ENCODE assay signal across 9 cellular contexts in the genomic region with DNA sequence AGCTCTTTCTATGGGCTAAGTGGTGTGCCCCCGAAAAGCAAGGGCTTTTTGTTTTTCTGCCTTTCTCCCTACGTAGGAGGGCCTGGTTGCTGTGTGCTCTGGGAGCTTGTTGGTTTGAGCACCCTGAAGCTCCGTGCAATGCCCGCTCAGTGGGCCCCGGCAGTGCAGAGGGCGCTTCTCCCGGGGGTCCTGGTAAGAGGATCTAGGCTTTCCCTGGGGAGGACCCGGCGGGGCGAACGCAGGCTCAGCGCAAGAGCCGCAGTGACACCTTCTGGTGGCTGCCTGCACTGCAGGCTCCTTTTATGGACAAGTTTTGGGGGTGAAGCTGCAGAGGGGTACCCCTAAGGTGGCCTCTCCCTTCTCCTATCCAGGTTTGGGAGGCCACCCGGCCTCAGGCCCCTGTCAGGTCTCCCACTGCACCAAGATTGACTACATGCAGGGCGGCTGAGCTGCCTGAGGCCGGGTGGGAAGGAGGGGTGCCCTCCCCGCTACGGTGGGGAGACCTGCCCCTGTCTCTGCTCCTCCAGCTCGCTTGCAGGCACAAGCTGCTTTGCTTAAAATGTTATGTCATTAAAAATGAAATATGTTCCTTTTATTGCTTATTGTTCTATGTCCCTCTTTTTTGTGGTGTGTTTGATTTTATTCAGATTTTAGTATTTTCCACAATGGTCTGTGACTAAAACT.
DNase-seq lines count a peak whose midpoint lies in the region; ATAC-seq and TF ChIP-seq lines count a peak whose summit lies in the region.
"Had no signal": no experiment of that assay in that cellular context is flagged by ENCODE, and none has a peak within 500 bp of the region (broad histone marks: within the 10 kb centered on the region; RNA-seq: fewer than 3 reads in every experiment).

No MANE protein-coding gene starts in this region.

- no peaks in the 10 kb centered on the region for H3K36me3 Mint-ChIP-seq in stimulated activated memory B cell treated with anti-CD40 and anti-IgM and Interleukin-4, amounts not matched to agents 10 μg/mL and 1 μg/mL and 100 μg/mL, for 72 hours
- H3K36me3 Mint-ChIP-seq: naive B cell had no signal

- H3K9me3 Mint-ChIP-seq in stimulated activated memory B cell treated with anti-CD40 and anti-IgM and Interleukin-4, amounts not matched to agents 10 μg/mL and 1 μg/mL and 100 μg/mL, for 72 hours = peaks cover 2% of the 10 kb centered on the region

- H3K27ac Mint-ChIP-seq in stimulated activated memory B cell treated with anti-CD40 and anti-IgM and Interleukin-4, amounts not matched to agents 10 μg/mL and 1 μg/mL and 100 μg/mL, for 72 hours = no peak overlapping the region
- H3K27ac Mint-ChIP-seq: naive B cell had no signal

- H3K4me2 ChIP-seq in osteoblast (ENCODE audit: insufficient read depth, low read length) = no peak overlapping the region

- no peaks in the 10 kb centered on the region for H3K27me3 Mint-ChIP-seq in stimulated activated memory B cell treated with anti-CD40 and anti-IgM and Interleukin-4, amounts not matched to agents 10 μg/mL and 1 μg/mL and 100 μg/mL, for 72 hours

- H3K4me3 ChIP-seq in HUES64 (ENCODE audit: low read length) = peak overlapping the region; percentile 30; the same call in 1 of the 2 replicates
- peak overlapping the region in 45 of 59 donors; percentile 8 to 58 (median 37) for H3K4me3 ChIP-seq in dorsolateral prefrontal cortex
- H3K4me3 ChIP-seq in osteoblast (ENCODE audit: insufficient read depth, low read length) = no peak overlapping the region

- H3K27me3 ChIP-seq in HUES64 (ENCODE audit: insufficient read depth, low read length) (no peaks in the 10 kb centered on the region), dorsolateral prefrontal cortex (no peaks in the 10 kb centered on the region), osteoblast (ENCODE audit: insufficient read depth, low read length) (no peaks in the 10 kb centered on the region)

- ATAC-seq in HG02759 (IDR thresholded peaks at IDR 0.05; ENCODE audit: unreplicated experiment) (no peak), HG02840 (IDR thresholded peaks at IDR 0.05; ENCODE audit: low FRiP score, unreplicated experiment) (no peak), HG03139 (IDR thresholded peaks at IDR 0.05; ENCODE audit: unreplicated experiment) (no peak)
- no peak for ATAC-seq in stimulated activated memory B cell treated with anti-CD40 and anti-IgM and Interleukin-4, amounts not matched to agents 10 μg/mL and 1 μg/mL and 100 μg/mL, for 72 hours

- H3K9me3 ChIP-seq in HUES64 (ENCODE audit: insufficient read depth, low read depth, low read length) (no peaks in the 10 kb centered on the region), osteoblast (ENCODE audit: low read depth, low read length) (no peaks in the 10 kb centered on the region)

- no peaks in the 10 kb centered on the region for H3K4me1 Mint-ChIP-seq in stimulated activated memory B cell treated with anti-CD40 and anti-IgM and Interleukin-4, amounts not matched to agents 10 μg/mL and 1 μg/mL and 100 μg/mL, for 72 hours
- H3K4me1 Mint-ChIP-seq: naive B cell had no signal

- DNase-seq in ELF-1 (ENCODE audit: low read depth, low spot score) (peak; percentile 65), dorsolateral prefrontal cortex (peak in 8 of 10 donors; percentile 34 to 75 (median 64)), osteoblast (ENCODE audit: insufficient read length, low spot score, missing footprints) (no peak)
- DNase-seq: naive B cell had no signal

- H3K27ac ChIP-seq in HUES64 (ENCODE audit: low read depth, low read length) = no peak overlapping the region
- H3K27ac ChIP-seq in dorsolateral prefrontal cortex = peak overlapping the region in 43 of 59 donors; percentile 12 to 78 (median 56)
- no peak overlapping the region for H3K27ac ChIP-seq in osteoblast (ENCODE audit: low read depth, low read length)

- no peaks in the 10 kb centered on the region for H4K20me1 ChIP-seq in osteoblast (ENCODE audit: insufficient read depth, low read length)

- no peak overlapping the region for H3K4me3 Mint-ChIP-seq in stimulated activated memory B cell treated with anti-CD40 and anti-IgM and Interleukin-4, amounts not matched to agents 10 μg/mL and 1 μg/mL and 100 μg/mL, for 72 hours
- H3K4me3 Mint-ChIP-seq: naive B cell had no signal

- H3K4me1 ChIP-seq in HUES64 (ENCODE audit: insufficient read depth, low read length) (0 out of 2 replicates have a peak, but pooled peaks cover 4% of the 10 kb centered on the region), osteoblast (ENCODE audit: insufficient read depth, low read length) (no peaks in the 10 kb centered on the region)

- WGBS in HUES64 = 36% methylated on average over 19 of the region's 19 CpGs

- no peak overlapping the region for H2AFZ ChIP-seq in osteoblast (ENCODE audit: low read length)

- H3K9ac ChIP-seq in HUES64 (ENCODE audit: low read depth, low read length) = no peak overlapping the region

- intact Hi-C loops in dorsolateral prefrontal cortex (cut with DNase I) = loop anchor here (2.0 to 10.0 kb wide), 2 partner anchors 136 to 468 kb away; no protein-coding TSS in a partner anchor

- H3K36me3 ChIP-seq in HUES64 (ENCODE audit: insufficient read depth, low read length) = no peaks in the 10 kb centered on the region
- H3K36me3 ChIP-seq in osteoblast (ENCODE audit: insufficient read depth, low read length) = no peaks in the 10 kb centered on the region

- no peaks in the 10 kb centered on the region for H3K79me2 ChIP-seq in osteoblast (ENCODE audit: insufficient read depth, low read length)

- TF ChIP-seq CTCF in dorsolateral prefrontal cortex (IDR thresholded peaks at IDR 0.05 in 54 of 56, conservative IDR thresholded peaks at IDR 0.05 in 2 of 56; ENCODE audit: low read depth in 1 of 56, partially characterized antibody in 56 of 56) (peak; percentile 63 to 94 (median 87)), osteoblast (IDR thresholded peaks at IDR 0.05; ENCODE audit: extremely low read depth, low read depth, low read length) (peak; percentile 39)

Comparison
In these comparisons a context has a peak if more than half of its experiments do, and no peak if none do; other contexts are left out.
1. H3K27ac ChIP-seq: peak in dorsolateral prefrontal cortex (43 of 59); none in HUES64 (single experiment) and osteoblast (single experiment).